Comparison of ENCODE assay signal across 1 cellular context in the genomic region with DNA sequence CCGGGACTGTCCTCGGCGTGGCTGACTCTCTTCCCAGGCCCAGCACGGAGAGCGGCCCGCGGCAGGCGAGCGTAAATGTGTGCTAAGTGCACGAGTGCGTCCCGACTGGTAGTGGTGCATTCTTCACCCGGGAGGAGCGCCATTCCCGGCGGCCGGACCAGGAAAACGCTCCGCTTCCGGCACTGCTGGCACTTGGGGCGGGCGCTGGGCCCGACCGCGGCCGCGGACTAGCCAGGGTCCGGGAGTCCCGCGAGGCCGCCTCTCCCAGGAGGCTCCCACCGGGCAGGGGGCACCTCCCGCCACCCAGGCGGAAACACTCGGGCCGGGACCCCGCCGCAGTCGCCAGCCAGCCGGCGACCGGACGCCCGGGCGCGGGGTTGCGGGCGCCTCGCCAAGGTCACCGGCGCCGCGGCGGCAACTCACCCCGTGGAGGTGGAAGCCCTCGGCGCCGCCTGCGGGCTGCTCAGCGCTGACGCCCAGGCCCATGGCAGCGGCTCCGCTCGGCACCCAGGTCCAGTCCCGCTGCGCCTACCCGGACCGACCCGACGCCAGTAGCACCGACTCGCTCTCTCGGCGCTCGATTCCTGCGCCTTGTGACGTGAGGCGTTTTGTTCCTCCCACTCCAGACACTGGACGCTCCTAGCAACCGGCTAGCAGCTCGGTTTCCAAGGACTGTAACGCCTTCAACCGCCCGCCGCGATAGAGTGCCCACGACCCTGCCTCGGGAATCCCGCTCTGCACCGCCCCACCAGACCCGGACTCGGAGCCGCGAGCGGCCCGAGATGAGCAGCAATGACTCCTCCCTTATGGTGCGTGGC.
TF ChIP-seq lines count a peak whose summit lies in the region.

A gene (minus strand): TSS at position 572 of the 818 bp plus-strand sequence. CDS start 86 bp downstream, at position 486.
A gene with protein sequence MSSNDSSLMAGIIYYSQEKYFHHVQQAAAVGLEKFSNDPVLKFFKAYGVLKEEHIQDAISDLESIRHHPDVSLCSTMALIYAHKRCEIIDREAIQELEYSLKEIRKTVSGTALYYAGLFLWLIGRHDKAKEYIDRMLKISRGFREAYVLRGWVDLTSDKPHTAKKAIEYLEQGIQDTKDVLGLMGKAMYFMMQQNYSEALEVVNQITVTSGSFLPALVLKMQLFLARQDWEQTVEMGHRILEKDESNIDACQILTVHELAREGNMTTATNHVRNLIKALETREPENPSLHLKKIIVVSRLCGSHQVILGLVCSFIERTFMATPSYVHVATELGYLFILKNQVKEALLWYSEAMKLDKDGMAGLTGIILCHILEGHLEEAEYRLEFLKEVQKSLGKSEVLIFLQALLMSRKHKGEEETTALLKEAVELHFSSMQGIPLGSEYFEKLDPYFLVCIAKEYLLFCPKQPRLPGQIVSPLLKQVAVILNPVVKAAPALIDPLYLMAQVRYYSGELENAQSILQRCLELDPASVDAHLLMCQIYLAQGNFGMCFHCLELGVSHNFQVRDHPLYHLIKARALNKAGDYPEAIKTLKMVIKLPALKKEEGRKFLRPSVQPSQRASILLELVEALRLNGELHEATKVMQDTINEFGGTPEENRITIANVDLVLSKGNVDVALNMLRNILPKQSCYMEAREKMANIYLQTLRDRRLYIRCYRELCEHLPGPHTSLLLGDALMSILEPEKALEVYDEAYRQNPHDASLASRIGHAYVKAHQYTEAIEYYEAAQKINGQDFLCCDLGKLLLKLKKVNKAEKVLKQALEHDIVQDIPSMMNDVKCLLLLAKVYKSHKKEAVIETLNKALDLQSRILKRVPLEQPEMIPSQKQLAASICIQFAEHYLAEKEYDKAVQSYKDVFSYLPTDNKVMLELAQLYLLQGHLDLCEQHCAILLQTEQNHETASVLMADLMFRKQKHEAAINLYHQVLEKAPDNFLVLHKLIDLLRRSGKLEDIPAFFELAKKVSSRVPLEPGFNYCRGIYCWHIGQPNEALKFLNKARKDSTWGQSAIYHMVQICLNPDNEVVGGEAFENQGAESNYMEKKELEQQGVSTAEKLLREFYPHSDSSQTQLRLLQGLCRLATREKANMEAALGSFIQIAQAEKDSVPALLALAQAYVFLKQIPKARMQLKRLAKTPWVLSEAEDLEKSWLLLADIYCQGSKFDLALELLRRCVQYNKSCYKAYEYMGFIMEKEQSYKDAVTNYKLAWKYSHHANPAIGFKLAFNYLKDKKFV (N-terminal part only) (plus strand): TSS at position 625 of the 818 bp plus-strand sequence. CDS start 158 bp downstream, at position 783.

TF ChIP-seq in K562, 482 proteins besides CTCF, POLR2A, EP300 and RAD21 (continued from another document and continues in another):
- TF ChIP-seq, protein P1, sequence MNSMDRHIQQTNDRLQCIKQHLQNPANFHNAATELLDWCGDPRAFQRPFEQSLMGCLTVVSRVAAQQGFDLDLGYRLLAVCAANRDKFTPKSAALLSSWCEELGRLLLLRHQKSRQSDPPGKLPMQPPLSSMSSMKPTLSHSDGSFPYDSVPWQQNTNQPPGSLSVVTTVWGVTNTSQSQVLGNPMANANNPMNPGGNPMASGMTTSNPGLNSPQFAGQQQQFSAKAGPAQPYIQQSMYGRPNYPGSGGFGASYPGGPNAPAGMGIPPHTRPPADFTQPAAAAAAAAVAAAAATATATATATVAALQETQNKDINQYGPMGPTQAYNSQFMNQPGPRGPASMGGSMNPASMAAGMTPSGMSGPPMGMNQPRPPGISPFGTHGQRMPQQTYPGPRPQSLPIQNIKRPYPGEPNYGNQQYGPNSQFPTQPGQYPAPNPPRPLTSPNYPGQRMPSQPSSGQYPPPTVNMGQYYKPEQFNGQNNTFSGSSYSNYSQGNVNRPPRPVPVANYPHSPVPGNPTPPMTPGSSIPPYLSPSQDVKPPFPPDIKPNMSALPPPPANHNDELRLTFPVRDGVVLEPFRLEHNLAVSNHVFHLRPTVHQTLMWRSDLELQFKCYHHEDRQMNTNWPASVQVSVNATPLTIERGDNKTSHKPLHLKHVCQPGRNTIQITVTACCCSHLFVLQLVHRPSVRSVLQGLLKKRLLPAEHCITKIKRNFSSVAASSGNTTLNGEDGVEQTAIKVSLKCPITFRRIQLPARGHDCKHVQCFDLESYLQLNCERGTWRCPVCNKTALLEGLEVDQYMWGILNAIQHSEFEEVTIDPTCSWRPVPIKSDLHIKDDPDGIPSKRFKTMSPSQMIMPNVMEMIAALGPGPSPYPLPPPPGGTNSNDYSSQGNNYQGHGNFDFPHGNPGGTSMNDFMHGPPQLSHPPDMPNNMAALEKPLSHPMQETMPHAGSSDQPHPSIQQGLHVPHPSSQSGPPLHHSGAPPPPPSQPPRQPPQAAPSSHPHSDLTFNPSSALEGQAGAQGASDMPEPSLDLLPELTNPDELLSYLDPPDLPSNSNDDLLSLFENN (IDR thresholded peaks at IDR 0.05; ENCODE audit: low read depth in 2 of 2, low read length in 2 of 2), result peak in 1 of 2 experiments; percentile 92; a peak in 2 of 4 replicates
- no peak for TF ChIP-seq FOXJ2 (tag; IDR thresholded peaks at IDR 0.05)
- TF ChIP-seq CBX3 (IDR thresholded peaks at IDR 0.05; ENCODE audit: borderline replicate concordance in 1 of 2, low read length in 2 of 2), result no peak
- TF ChIP-seq, protein P2, sequence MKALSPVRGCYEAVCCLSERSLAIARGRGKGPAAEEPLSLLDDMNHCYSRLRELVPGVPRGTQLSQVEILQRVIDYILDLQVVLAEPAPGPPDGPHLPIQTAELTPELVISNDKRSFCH (CRISPR knock-in tag; IDR thresholded peaks at IDR 0.05), result no peak
- TF ChIP-seq, protein P2 (tag; IDR thresholded peaks at IDR 0.05), result peak; percentile 58; the same call in 1 of the 2 replicates
- TF ChIP-seq, protein P3, sequence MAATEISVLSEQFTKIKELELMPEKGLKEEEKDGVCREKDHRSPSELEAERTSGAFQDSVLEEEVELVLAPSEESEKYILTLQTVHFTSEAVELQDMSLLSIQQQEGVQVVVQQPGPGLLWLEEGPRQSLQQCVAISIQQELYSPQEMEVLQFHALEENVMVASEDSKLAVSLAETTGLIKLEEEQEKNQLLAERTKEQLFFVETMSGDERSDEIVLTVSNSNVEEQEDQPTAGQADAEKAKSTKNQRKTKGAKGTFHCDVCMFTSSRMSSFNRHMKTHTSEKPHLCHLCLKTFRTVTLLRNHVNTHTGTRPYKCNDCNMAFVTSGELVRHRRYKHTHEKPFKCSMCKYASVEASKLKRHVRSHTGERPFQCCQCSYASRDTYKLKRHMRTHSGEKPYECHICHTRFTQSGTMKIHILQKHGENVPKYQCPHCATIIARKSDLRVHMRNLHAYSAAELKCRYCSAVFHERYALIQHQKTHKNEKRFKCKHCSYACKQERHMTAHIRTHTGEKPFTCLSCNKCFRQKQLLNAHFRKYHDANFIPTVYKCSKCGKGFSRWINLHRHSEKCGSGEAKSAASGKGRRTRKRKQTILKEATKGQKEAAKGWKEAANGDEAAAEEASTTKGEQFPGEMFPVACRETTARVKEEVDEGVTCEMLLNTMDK (IDR thresholded peaks at IDR 0.05; ENCODE audit: borderline replicate concordance, insufficient read depth, low read depth, low read length, poor library complexity, severe bottlenecking), result peak; percentile 12
- no peak for TF ChIP-seq HLTF (IDR thresholded peaks at IDR 0.05)
- no peak for TF ChIP-seq NEUROD1 (IDR thresholded peaks at IDR 0.05; ENCODE audit: borderline replicate concordance, low read depth, low read length, partially characterized antibody)
- TF ChIP-seq, protein P4, sequence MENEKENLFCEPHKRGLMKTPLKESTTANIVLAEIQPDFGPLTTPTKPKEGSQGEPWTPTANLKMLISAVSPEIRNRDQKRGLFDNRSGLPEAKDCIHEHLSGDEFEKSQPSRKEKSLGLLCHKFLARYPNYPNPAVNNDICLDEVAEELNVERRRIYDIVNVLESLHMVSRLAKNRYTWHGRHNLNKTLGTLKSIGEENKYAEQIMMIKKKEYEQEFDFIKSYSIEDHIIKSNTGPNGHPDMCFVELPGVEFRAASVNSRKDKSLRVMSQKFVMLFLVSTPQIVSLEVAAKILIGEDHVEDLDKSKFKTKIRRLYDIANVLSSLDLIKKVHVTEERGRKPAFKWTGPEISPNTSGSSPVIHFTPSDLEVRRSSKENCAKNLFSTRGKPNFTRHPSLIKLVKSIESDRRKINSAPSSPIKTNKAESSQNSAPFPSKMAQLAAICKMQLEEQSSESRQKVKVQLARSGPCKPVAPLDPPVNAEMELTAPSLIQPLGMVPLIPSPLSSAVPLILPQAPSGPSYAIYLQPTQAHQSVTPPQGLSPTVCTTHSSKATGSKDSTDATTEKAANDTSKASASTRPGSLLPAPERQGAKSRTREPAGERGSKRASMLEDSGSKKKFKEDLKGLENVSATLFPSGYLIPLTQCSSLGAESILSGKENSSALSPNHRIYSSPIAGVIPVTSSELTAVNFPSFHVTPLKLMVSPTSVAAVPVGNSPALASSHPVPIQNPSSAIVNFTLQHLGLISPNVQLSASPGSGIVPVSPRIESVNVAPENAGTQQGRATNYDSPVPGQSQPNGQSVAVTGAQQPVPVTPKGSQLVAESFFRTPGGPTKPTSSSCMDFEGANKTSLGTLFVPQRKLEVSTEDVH (IDR thresholded peaks at IDR 0.05; ENCODE audit: low read depth, partially characterized antibody), result no peak
- peak; percentile 62 to 83; a peak in 3 of 4 replicates for TF ChIP-seq MAZ (CRISPR knock-in tag; conservative IDR thresholded peaks at IDR 0.05 in 1 of 2, IDR thresholded peaks at IDR 0.05 in 1 of 2)
- TF ChIP-seq BRD4 (IDR thresholded peaks at IDR 0.05), result no peak
- TF ChIP-seq ESRRA (IDR thresholded peaks at IDR 0.05; ENCODE audit: borderline replicate concordance, low read depth), result peak; percentile 95
- TF ChIP-seq, protein P5, sequence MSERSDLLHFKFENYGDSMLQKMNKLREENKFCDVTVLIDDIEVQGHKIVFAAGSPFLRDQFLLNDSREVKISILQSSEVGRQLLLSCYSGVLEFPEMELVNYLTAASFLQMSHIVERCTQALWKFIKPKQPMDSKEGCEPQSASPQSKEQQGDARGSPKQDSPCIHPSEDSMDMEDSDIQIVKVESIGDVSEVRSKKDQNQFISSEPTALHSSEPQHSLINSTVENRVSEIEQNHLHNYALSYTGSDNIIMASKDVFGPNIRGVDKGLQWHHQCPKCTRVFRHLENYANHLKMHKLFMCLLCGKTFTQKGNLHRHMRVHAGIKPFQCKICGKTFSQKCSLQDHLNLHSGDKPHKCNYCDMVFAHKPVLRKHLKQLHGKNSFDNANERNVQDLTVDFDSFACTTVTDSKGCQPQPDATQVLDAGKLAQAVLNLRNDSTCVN (CRISPR knock-in tag; IDR thresholded peaks at IDR 0.05), result no peak
- TF ChIP-seq COPS2 (conservative IDR thresholded peaks at IDR 0.05), result no peak
- TF ChIP-seq, protein P6, sequence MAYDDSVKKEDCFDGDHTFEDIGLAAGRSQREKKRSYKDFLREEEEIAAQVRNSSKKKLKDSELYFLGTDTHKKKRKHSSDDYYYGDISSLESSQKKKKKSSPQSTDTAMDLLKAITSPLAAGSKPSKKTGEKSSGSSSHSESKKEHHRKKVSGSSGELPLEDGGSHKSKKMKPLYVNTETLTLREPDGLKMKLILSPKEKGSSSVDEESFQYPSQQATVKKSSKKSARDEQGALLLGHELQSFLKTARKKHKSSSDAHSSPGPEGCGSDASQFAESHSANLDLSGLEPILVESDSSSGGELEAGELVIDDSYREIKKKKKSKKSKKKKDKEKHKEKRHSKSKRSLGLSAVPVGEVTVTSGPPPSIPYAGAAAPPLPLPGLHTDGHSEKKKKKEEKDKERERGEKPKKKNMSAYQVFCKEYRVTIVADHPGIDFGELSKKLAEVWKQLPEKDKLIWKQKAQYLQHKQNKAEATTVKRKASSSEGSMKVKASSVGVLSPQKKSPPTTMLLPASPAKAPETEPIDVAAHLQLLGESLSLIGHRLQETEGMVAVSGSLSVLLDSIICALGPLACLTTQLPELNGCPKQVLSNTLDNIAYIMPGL (CRISPR knock-in tag; IDR thresholded peaks at IDR 0.05), result peak; percentile 79
- no peak for TF ChIP-seq ZNF584 (CRISPR knock-in tag; IDR thresholded peaks at IDR 0.05; ENCODE audit: low read depth)
- peak; percentile 72 for TF ChIP-seq L3MBTL2 (IDR thresholded peaks at IDR 0.05)
- TF ChIP-seq POLR2B (IDR thresholded peaks at IDR 0.05; ENCODE audit: low read depth, partially characterized antibody), result peak; percentile 24
- TF ChIP-seq RUNX1 (IDR thresholded peaks at IDR 0.05; ENCODE audit: low read depth), result no peak
- TF ChIP-seq SRSF9 (IDR thresholded peaks at IDR 0.05; ENCODE audit: borderline replicate concordance, low read depth, low read length), result no peak
- TF ChIP-seq ZNF165 (CRISPR knock-in tag; IDR thresholded peaks at IDR 0.05; ENCODE audit: borderline replicate concordance), result 0 out of 2 replicates have a peak, but pooled peaks have one; percentile 13
- TF ChIP-seq, protein P7, sequence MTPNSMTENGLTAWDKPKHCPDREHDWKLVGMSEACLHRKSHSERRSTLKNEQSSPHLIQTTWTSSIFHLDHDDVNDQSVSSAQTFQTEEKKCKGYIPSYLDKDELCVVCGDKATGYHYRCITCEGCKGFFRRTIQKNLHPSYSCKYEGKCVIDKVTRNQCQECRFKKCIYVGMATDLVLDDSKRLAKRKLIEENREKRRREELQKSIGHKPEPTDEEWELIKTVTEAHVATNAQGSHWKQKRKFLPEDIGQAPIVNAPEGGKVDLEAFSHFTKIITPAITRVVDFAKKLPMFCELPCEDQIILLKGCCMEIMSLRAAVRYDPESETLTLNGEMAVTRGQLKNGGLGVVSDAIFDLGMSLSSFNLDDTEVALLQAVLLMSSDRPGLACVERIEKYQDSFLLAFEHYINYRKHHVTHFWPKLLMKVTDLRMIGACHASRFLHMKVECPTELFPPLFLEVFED (CRISPR knock-in tag; conservative IDR thresholded peaks at IDR 0.05), result no peak
- no peak for TF ChIP-seq HSF4 (CRISPR knock-in tag; IDR thresholded peaks at IDR 0.05; ENCODE audit: borderline replicate concordance)
- 0 out of 2 replicates have a peak, but pooled peaks have one; percentile 29 for TF ChIP-seq ZNF583 (CRISPR knock-in tag; IDR thresholded peaks at IDR 0.05)
- no peak for TF ChIP-seq ZNF23 (CRISPR knock-in tag; IDR thresholded peaks at IDR 0.05)
- no peak for TF ChIP-seq NFYB (IDR thresholded peaks at IDR 0.05; ENCODE audit: extremely low read depth, insufficient read length)
- peak; percentile 86; the same call in 1 of the 2 replicates for TF ChIP-seq PHF8 (IDR thresholded peaks at IDR 0.05; ENCODE audit: borderline replicate concordance, low read length)
- peak; percentile 80 for TF ChIP-seq ATF1 (CRISPR knock-in tag; IDR thresholded peaks at IDR 0.05)
- TF ChIP-seq ATF1 (tag; IDR thresholded peaks at IDR 0.05), result peak; percentile 98
- TF ChIP-seq CREM (IDR thresholded peaks at IDR 0.05; ENCODE audit: low read depth), result peak; percentile 98
- TF ChIP-seq, protein P8, sequence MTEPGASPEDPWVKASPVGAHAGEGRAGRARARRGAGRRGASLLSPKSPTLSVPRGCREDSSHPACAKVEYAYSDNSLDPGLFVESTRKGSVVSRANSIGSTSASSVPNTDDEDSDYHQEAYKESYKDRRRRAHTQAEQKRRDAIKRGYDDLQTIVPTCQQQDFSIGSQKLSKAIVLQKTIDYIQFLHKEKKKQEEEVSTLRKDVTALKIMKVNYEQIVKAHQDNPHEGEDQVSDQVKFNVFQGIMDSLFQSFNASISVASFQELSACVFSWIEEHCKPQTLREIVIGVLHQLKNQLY (CRISPR knock-in tag; conservative IDR thresholded peaks at IDR 0.05), result 0 out of 4 replicates have a peak, but pooled peaks of 1 of the 2 experiments have one; percentile 34
- TF ChIP-seq ZC3H4 (CRISPR knock-in tag; IDR thresholded peaks at IDR 0.05; ENCODE audit: borderline replicate concordance), result no peak
- TF ChIP-seq SIN3A (IDR thresholded peaks at IDR 0.05; ENCODE audit: borderline replicate concordance in 2 of 2, control insufficient read depth in 1 of 2, low read depth in 2 of 2, low read length in 2 of 2), result peak; percentile 65 to 86; a peak in 3 of 4 replicates
- TF ChIP-seq PHF21A (IDR thresholded peaks at IDR 0.05; ENCODE audit: borderline replicate concordance, low read depth), result peak; percentile 57; the same call in 1 of the 2 replicates
- TF ChIP-seq TRIM28 (IDR thresholded peaks at IDR 0.05), result no peak
